In the genomic region with DNA sequence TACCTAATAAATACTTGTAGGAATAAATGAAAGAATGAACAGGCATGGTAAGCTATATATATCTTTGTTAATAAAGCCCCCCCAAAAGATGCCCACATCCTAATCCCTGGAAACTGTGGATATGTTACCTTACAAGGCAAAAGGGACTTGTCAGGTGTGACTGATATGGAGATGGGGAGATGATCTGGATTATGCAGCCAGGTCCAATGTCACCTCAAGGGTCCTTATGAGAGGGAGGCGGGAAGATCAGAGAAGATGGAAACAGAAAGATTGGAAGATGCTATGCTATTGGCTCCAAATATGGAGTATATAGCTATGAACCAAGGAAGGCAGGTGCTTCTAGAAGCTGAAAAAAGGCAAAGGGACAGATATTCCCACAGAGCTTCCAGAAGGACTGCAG, we compare ENCODE assay signal across 29 cellular contexts. TPM values are rescaled to one million over a fixed set of nuclear protein-coding genes. Genes with fewer than 3 reads are reported as not detected.
DNase-seq lines count a peak whose midpoint lies in the region; ATAC-seq and TF ChIP-seq lines count a peak whose summit lies in the region.
"Had no signal": no experiment of that assay in that cellular context is flagged by ENCODE, and none has a peak within 500 bp of the region (broad histone marks: within the 10 kb centered on the region; RNA-seq: fewer than 3 reads in every experiment).

No MANE protein-coding gene starts in this region.

- H3K4me3 Mint-ChIP-seq in T-helper 1 cell treated with Interleukin-12 subunit alpha and Interleukin-12 subunit beta and Interleukin-4 antibody, amounts not matched to agents 30 μg/mL and 1 μg/mL, for 36 hours, result peak overlapping the region; percentile 79
- no peak overlapping the region for H3K4me3 Mint-ChIP-seq in activated naive CD4-positive, alpha-beta T cell treated with anti-CD3 and anti-CD28 coated beads, Interleukin-2, amount 10 ng/mL, durations not matched to agents 7 days and 5 days
- peak overlapping the region; percentile 32 to 36 for H3K4me3 Mint-ChIP-seq in stimulated activated naive B cell treated with anti-CD40 and anti-IgM and Interleukin-4, amounts not matched to agents 10 μg/mL and 1 μg/mL and 100 μg/mL, for 72 hours
- H3K4me3 Mint-ChIP-seq: immature natural killer cell had no signal

- H3K27me3 Mint-ChIP-seq in T-helper 1 cell treated with Interleukin-12 subunit alpha and Interleukin-12 subunit beta and Interleukin-4 antibody, amounts not matched to agents 30 μg/mL and 1 μg/mL, for 36 hours (ENCODE audit: low read depth), result no peaks in the 10 kb centered on the region
- no peaks in the 10 kb centered on the region for H3K27me3 Mint-ChIP-seq in activated naive CD4-positive, alpha-beta T cell treated with anti-CD3 and anti-CD28 coated beads, Interleukin-2, amount 10 ng/mL, durations not matched to agents 7 days and 5 days
- no peaks in the 10 kb centered on the region for H3K27me3 Mint-ChIP-seq in stimulated activated naive B cell treated with anti-CD40 and anti-IgM and Interleukin-4, amounts not matched to agents 10 μg/mL and 1 μg/mL and 100 μg/mL, for 72 hours
- H3K27me3 Mint-ChIP-seq: naive thymus-derived CD8-positive, alpha-beta T cell had no signal

- peaks cover 44% of the 10 kb centered on the region for H3K4me1 Mint-ChIP-seq in T-helper 1 cell treated with Interleukin-12 subunit alpha and Interleukin-12 subunit beta and Interleukin-4 antibody, amounts not matched to agents 30 μg/mL and 1 μg/mL, for 36 hours (ENCODE audit: low read depth)
- peaks cover 59% of the 10 kb centered on the region for H3K4me1 Mint-ChIP-seq in activated naive CD4-positive, alpha-beta T cell treated with anti-CD3 and anti-CD28 coated beads, Interleukin-2, amount 10 ng/mL, durations not matched to agents 7 days and 5 days
- peaks cover 45 to 53% of the 10 kb centered on the region in 2 donors for H3K4me1 Mint-ChIP-seq in stimulated activated naive B cell treated with anti-CD40 and anti-IgM and Interleukin-4, amounts not matched to agents 10 μg/mL and 1 μg/mL and 100 μg/mL, for 72 hours

- WGBS in gastroesophageal sphincter (ENCODE audit: low coverage in 1 of 2), 2 donors, result 92% methylated on average over 1 of the region's 1 CpG; no CpG with 5 or more reads in 1 of the 2 donors

- ATAC-seq in activated naive CD4-positive, alpha-beta T cell treated with anti-CD3 and anti-CD28 coated beads, Interleukin-2, amount 50 U/mL, for 72 hours, result peak; percentile 0 to 2
- no peak for ATAC-seq in stimulated activated naive B cell treated with anti-CD40 and anti-IgM and Interleukin-4, amounts not matched to agents 10 μg/mL and 1 μg/mL and 100 μg/mL, for 72 hours (replicated peaks)
- no peak for ATAC-seq in gastroesophageal sphincter
- ATAC-seq: HepG2; left cardiac atrium; naive thymus-derived CD8-positive, alpha-beta T cell; Right ventricle myocardium inferior had no signal

- no peak for TF ChIP-seq POLR2A in gastroesophageal sphincter (IDR thresholded peaks at IDR 0.05)

- no peak overlapping the region for H3K4me3 ChIP-seq in gastroesophageal sphincter
- H3K4me3 ChIP-seq: PC-9, sigmoid colon, upper lobe of left lung had no signal

- no peak for TF ChIP-seq CTCF in gastroesophageal sphincter (IDR thresholded peaks at IDR 0.05)

- no peak for TF ChIP-seq EP300 in gastroesophageal sphincter (IDR thresholded peaks at IDR 0.05)

- H3K9me3 Mint-ChIP-seq in T-helper 1 cell treated with Interleukin-12 subunit alpha and Interleukin-12 subunit beta and Interleukin-4 antibody, amounts not matched to agents 30 μg/mL and 1 μg/mL, for 36 hours, result no peaks in the 10 kb centered on the region
- H3K9me3 Mint-ChIP-seq in activated naive CD4-positive, alpha-beta T cell treated with anti-CD3 and anti-CD28 coated beads, Interleukin-2, amount 10 ng/mL, durations not matched to agents 7 days and 5 days, result no peaks in the 10 kb centered on the region
- H3K9me3 Mint-ChIP-seq in activated naive CD4-positive, alpha-beta T cell treated with anti-CD3 and anti-CD28 coated beads, Interleukin-2, amount 50 U/mL, for 72 hours, result no peaks in the 10 kb centered on the region
- H3K9me3 Mint-ChIP-seq in stimulated activated naive B cell treated with anti-CD40 and anti-IgM and Interleukin-4, amounts not matched to agents 10 μg/mL and 1 μg/mL and 100 μg/mL, for 72 hours, result no peaks in the 10 kb centered on the region
- H3K9me3 Mint-ChIP-seq: immature natural killer cell; naive thymus-derived CD8-positive, alpha-beta T cell had no signal

- no peaks in the 10 kb centered on the region for H3K9me3 ChIP-seq in gastroesophageal sphincter
- H3K9me3 ChIP-seq: sigmoid colon, upper lobe of left lung had no signal

- CTCF ChIA-PET in activated naive CD4-positive, alpha-beta T cell treated with anti-CD3 and anti-CD28 coated beads, Interleukin-2, amount 10 ng/mL, durations not matched to agents 7 days and 5 days (lab: Charles Lee), result no interaction called here

- no peaks in the 10 kb centered on the region for H3K27me3 ChIP-seq in gastroesophageal sphincter
- H3K27me3 ChIP-seq: sigmoid colon, upper lobe of left lung had no signal

- H3K27ac Mint-ChIP-seq in T-helper 1 cell treated with Interleukin-12 subunit alpha and Interleukin-12 subunit beta and Interleukin-4 antibody, amounts not matched to agents 30 μg/mL and 1 μg/mL, for 36 hours, result peak overlapping the region; percentile 100
- H3K27ac Mint-ChIP-seq in activated naive CD4-positive, alpha-beta T cell treated with anti-CD3 and anti-CD28 coated beads, Interleukin-2, amount 10 ng/mL, durations not matched to agents 7 days and 5 days, result peak overlapping the region; percentile 91
- H3K27ac Mint-ChIP-seq in activated naive CD4-positive, alpha-beta T cell treated with anti-CD3 and anti-CD28 coated beads, Interleukin-2, amount 50 U/mL, for 72 hours, result peak overlapping the region; percentile 99 to 100
- H3K27ac Mint-ChIP-seq in stimulated activated naive B cell treated with anti-CD40 and anti-IgM and Interleukin-4, amounts not matched to agents 10 μg/mL and 1 μg/mL and 100 μg/mL, for 72 hours, result peak overlapping the region; percentile 99

- DNase-seq in T-helper 1 cell (no peak), NCI-H2081 (lab: John Stamatoyannopoulos, UW) (no peak)
- no peak for DNase-seq in activated naive CD4-positive, alpha-beta T cell treated with anti-CD3 and anti-CD28 coated beads, Interleukin-2, amount 10 ng/mL, durations not matched to agents 7 days and 5 days
- no peak for DNase-seq in activated naive CD4-positive, alpha-beta T cell (lab: John Stamatoyannopoulos, UW)
- DNase-seq in activated naive CD4-positive, alpha-beta T cell treated with anti-CD3 and anti-CD28 coated beads, Interleukin-2, amount 50 U/mL, for 72 hours (ENCODE audit: low spot score in 2 of 2), result no peak
- no peak for DNase-seq in stimulated activated naive B cell treated with anti-CD40 and anti-IgM and Interleukin-4, amounts not matched to agents 10 μg/mL and 1 μg/mL and 100 μg/mL, for 72 hours
- DNase-seq: central memory CD4-positive, alpha-beta T cell; cortex of kidney; effector memory CD4-positive, alpha-beta T cell; GOT3; immature natural killer cell; Karpas-422; left cardiac atrium; naive thymus-derived CD8-positive, alpha-beta T cell; NCI-H1436; NCI-H345; NCI-H69; PC-9; sigmoid colon; T-helper 9 cell; upper lobe of left lung; WERI-Rb-1 had no signal

- H3K36me3 ChIP-seq in gastroesophageal sphincter, result peaks cover 0 to 63% of the 10 kb centered on the region in 2 donors

- H3K4me1 ChIP-seq in gastroesophageal sphincter, result peaks cover 0 to 25% (median 4%) of the 10 kb centered on the region in 3 donors

- peaks cover 24% of the 10 kb centered on the region for H3K36me3 Mint-ChIP-seq in T-helper 1 cell treated with Interleukin-12 subunit alpha and Interleukin-12 subunit beta and Interleukin-4 antibody, amounts not matched to agents 30 μg/mL and 1 μg/mL, for 36 hours (ENCODE audit: low read depth)
- peaks cover 33% of the 10 kb centered on the region for H3K36me3 Mint-ChIP-seq in activated naive CD4-positive, alpha-beta T cell treated with anti-CD3 and anti-CD28 coated beads, Interleukin-2, amount 10 ng/mL, durations not matched to agents 7 days and 5 days
- H3K36me3 Mint-ChIP-seq in activated naive CD4-positive, alpha-beta T cell treated with anti-CD3 and anti-CD28 coated beads, Interleukin-2, amount 50 U/mL, for 72 hours, result peaks cover 32 to 50% of the 10 kb centered on the region in 2 donors
- H3K36me3 Mint-ChIP-seq in stimulated activated naive B cell treated with anti-CD40 and anti-IgM and Interleukin-4, amounts not matched to agents 10 μg/mL and 1 μg/mL and 100 μg/mL, for 72 hours, result peaks cover 42 to 60% of the 10 kb centered on the region in 2 donors

- no peak overlapping the region for H3K27ac ChIP-seq in gastroesophageal sphincter
- H3K27ac ChIP-seq: 22Rv1, C4-2B, epithelial cell of prostate, PC-9, sigmoid colon, upper lobe of left lung, WERI-Rb-1 had no signal

RNA-seq across cellular contexts. Expression of gene RBM19, which starts 3.4 kb away (rescaled TPM):
- 10 to 100 TPM; 63.6 to 86.0 TPM for total RNA-seq in activated naive CD4-positive, alpha-beta T cell treated with anti-CD3 and anti-CD28 coated beads, Interleukin-2, amount 50 U/mL, for 72 hours
- total RNA-seq in gastroesophageal sphincter, result 10 to 100 TPM; 24.5 to 45.3 (median 33.9) TPM

Comparison
In these comparisons a context has a peak if more than half of its experiments do, and no peak if none do; other contexts are left out.
1. ATAC-seq: peak in activated naive CD4-positive, alpha-beta T cell treated with anti-CD3 and anti-CD28 coated beads, Interleukin-2, amount 50 U/mL, for 72 hours (2 of 2); none in stimulated activated naive B cell treated with anti-CD40 and anti-IgM and Interleukin-4, amounts not matched to agents 10 μg/mL and 1 μg/mL and 100 μg/mL, for 72 hours (0 of 2) and gastroesophageal sphincter (single experiment).
2. Peak in every context shown above with its lines, with median percentiles within 50 percentile points of each other: H3K27ac Mint-ChIP-seq.